Comparison of ENCODE assay signal across 20 cellular contexts in the genomic region with DNA sequence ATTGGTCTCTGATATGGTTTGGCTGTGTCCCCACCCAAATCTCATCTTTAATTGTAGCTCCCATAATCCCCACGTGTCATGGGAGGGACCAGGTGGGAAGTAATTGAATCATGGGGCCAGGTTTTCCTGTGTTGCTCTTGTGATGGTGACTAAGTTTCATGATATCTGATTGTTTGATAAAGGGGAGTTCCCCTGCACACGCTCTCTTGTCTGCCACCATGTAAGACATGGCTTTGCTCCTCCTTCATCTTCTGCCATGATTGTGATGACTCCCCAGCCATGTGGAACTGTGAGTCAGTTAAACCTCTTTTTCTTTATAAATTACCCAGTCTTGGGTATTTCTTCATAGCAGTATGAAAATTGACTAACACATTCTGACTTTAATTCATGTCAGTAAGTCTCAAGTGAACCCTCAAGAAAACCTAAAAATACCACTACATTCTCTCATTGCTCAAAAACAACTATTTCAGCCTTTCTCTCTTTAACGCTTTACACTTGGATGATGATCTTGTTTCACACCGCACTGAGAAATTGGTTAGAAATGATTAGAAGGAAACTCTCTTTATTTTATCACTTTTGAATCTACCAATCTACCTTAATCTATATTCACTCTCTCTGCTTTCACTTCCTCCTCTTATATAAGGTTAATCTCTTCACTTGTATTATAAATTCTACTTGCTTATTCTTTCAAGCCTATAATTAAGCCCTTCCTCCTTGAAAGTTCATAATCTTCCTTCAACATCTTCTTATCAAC.
DNase-seq lines count a peak whose midpoint lies in the region; ATAC-seq lines count a peak whose summit lies in the region.
"Had no signal": no experiment of that assay in that cellular context is flagged by ENCODE, and none has a peak within 500 bp of the region (broad histone marks: within the 10 kb centered on the region; RNA-seq: fewer than 3 reads in every experiment).

No MANE protein-coding gene starts in this region.

- no peak overlapping the region for H3K27ac Mint-ChIP-seq in activated CD4-positive, alpha-beta T cell treated with anti-CD3 and anti-CD28 coated beads for 36 hours
- H3K27ac Mint-ChIP-seq in activated CD4-positive, alpha-beta T cell treated with anti-CD3 and anti-CD28 coated beads, Interleukin-2, amount 10 ng/mL, durations not matched to agents 7 days and 5 days = no peak overlapping the region
- peak overlapping the region; percentile 49 for H3K27ac Mint-ChIP-seq in memory B cell

- H3K4me1 Mint-ChIP-seq in activated CD4-positive, alpha-beta T cell treated with anti-CD3 and anti-CD28 coated beads for 36 hours = peaks cover 3% of the 10 kb centered on the region
- no peaks in the 10 kb centered on the region for H3K4me1 Mint-ChIP-seq in activated CD4-positive, alpha-beta T cell treated with anti-CD3 and anti-CD28 coated beads, Interleukin-2, amount 10 ng/mL, durations not matched to agents 7 days and 5 days
- peaks cover 12% of the 10 kb centered on the region for H3K4me1 Mint-ChIP-seq in memory B cell

- intact Hi-C loops in activated CD4-positive, alpha-beta T cell treated with anti-CD3 and anti-CD28 coated beads for 36 hours (cut with DNase I, micrococcal nuclease) = no loop called here

- POLR2A ChIA-PET in activated CD4-positive, alpha-beta T cell treated with anti-CD3 and anti-CD28 coated beads for 36 hours (lab: Charles Lee) = no interaction called here
- POLR2A ChIA-PET in activated CD4-positive, alpha-beta T cell treated with anti-CD3 and anti-CD28 coated beads, Interleukin-2, amount 10 ng/mL, durations not matched to agents 7 days and 5 days (lab: Charles Lee) = no interaction called here

- no peak overlapping the region for H3K4me3 Mint-ChIP-seq in activated CD4-positive, alpha-beta T cell treated with anti-CD3 and anti-CD28 coated beads for 36 hours
- H3K4me3 Mint-ChIP-seq in activated CD4-positive, alpha-beta T cell treated with anti-CD3 and anti-CD28 coated beads, Interleukin-2, amount 10 ng/mL, durations not matched to agents 7 days and 5 days = no peak overlapping the region
- peak overlapping the region; percentile 8 for H3K4me3 Mint-ChIP-seq in memory B cell

- peaks cover 33% of the 10 kb centered on the region for H3K9me3 Mint-ChIP-seq in activated CD4-positive, alpha-beta T cell treated with anti-CD3 and anti-CD28 coated beads for 36 hours (ENCODE audit: low read depth)
- H3K9me3 Mint-ChIP-seq in activated CD4-positive, alpha-beta T cell treated with anti-CD3 and anti-CD28 coated beads, Interleukin-2, amount 10 ng/mL, durations not matched to agents 7 days and 5 days = peaks cover 11% of the 10 kb centered on the region
- peaks cover 22% of the 10 kb centered on the region for H3K9me3 Mint-ChIP-seq in memory B cell

- peaks cover 3% of the 10 kb centered on the region for H3K36me3 Mint-ChIP-seq in activated CD4-positive, alpha-beta T cell treated with anti-CD3 and anti-CD28 coated beads for 36 hours (ENCODE audit: low read depth)
- H3K36me3 Mint-ChIP-seq in activated CD4-positive, alpha-beta T cell treated with anti-CD3 and anti-CD28 coated beads, Interleukin-2, amount 10 ng/mL, durations not matched to agents 7 days and 5 days (ENCODE audit: low read depth) = no peaks in the 10 kb centered on the region
- H3K36me3 Mint-ChIP-seq in memory B cell = no peaks in the 10 kb centered on the region

- ATAC-seq in activated CD4-positive, alpha-beta T cell treated with anti-CD3 and anti-CD28 coated beads for 36 hours = peak; percentile 36
- ATAC-seq in GM18858 (IDR thresholded peaks at IDR 0.05; ENCODE audit: unreplicated experiment) (peak; percentile 38), HG02973 (IDR thresholded peaks at IDR 0.05; ENCODE audit: unreplicated experiment) (peak; percentile 7), memory B cell (ENCODE audit: low read depth) (peak; percentile 62), HG03097 (IDR thresholded peaks at IDR 0.05; ENCODE audit: low FRiP score, unreplicated experiment) (no peak)
- ATAC-seq: GM12878 had no signal

- CTCF ChIA-PET in activated CD4-positive, alpha-beta T cell treated with anti-CD3 and anti-CD28 coated beads for 36 hours (lab: Charles Lee) = no interaction called here
- CTCF ChIA-PET in activated CD4-positive, alpha-beta T cell treated with anti-CD3 and anti-CD28 coated beads, Interleukin-2, amount 10 ng/mL, durations not matched to agents 7 days and 5 days (lab: Charles Lee) = no interaction called here

- peaks cover 37% of the 10 kb centered on the region for H3K27me3 Mint-ChIP-seq in activated CD4-positive, alpha-beta T cell treated with anti-CD3 and anti-CD28 coated beads for 36 hours
- H3K27me3 Mint-ChIP-seq in activated CD4-positive, alpha-beta T cell treated with anti-CD3 and anti-CD28 coated beads, Interleukin-2, amount 10 ng/mL, durations not matched to agents 7 days and 5 days = peaks cover 8% of the 10 kb centered on the region
- peaks cover 13% of the 10 kb centered on the region for H3K27me3 Mint-ChIP-seq in memory B cell

- no peak for DNase-seq in activated CD4-positive, alpha-beta T cell treated with anti-CD3 and anti-CD28 coated beads for 36 hours
- no peak for DNase-seq in activated CD4-positive, alpha-beta T cell treated with anti-CD3 and anti-CD28 coated beads, Interleukin-2, amount 10 ng/mL, durations not matched to agents 7 days and 5 days
- DNase-seq in memory B cell (ENCODE audit: low spot score in 2 of 2) (no peak), occipital lobe (lab: John Stamatoyannopoulos, UW) (no peak), inferior parietal cortex (ENCODE audit: extremely low spot score) (no peak)
- DNase-seq: C1 segment of cervical spinal cord, DND-41, GDM1, GOT3, Kasumi-1, MM.1S, NCI-H187, NCI-H226, NCI-H526, OCI-M1, SJCRH30 had no signal
